24 cellular contexts compared by ENCODE assay signal in genomic region chr14:102867826-102868580, GRCh38. TPM values are rescaled to one million over a fixed set of nuclear protein-coding genes. Genes with fewer than 3 reads are reported as not detected.
DNase-seq lines count a peak whose midpoint lies in the region; ATAC-seq and TF ChIP-seq lines count a peak whose summit lies in the region.
"Had no signal": no experiment of that assay in that cellular context is flagged by ENCODE, and none has a peak within 500 bp of the region (broad histone marks: within the 10 kb centered on the region; RNA-seq: fewer than 3 reads in every experiment).

No MANE protein-coding gene starts in this region.

- H3K4me1 ChIP-seq in mucosa of rectum (ENCODE audit: control insufficient read depth in 2 of 2, insufficient read depth in 2 of 2, low read length in 2 of 2), result peaks cover 33 to 42% of the 10 kb centered on the region in 2 donors
- H3K4me1 ChIP-seq: BLaER1 had no signal

- H3K4me1 Mint-ChIP-seq in activated T-cell treated with anti-CD3 and anti-CD28 coated beads, Interleukin-2, amount 50 U/mL, for 72 hours (ENCODE audit: low read depth), result peaks cover 41% of the 10 kb centered on the region
- H3K4me1 Mint-ChIP-seq in central memory CD8-positive, alpha-beta T cell, result peaks cover 25% of the 10 kb centered on the region
- peaks cover 7% of the 10 kb centered on the region for H3K4me1 Mint-ChIP-seq in type B pancreatic cell (ENCODE audit: unreplicated experiment)

- no peak overlapping the region for H3K4me3 Mint-ChIP-seq in activated T-cell treated with anti-CD3 and anti-CD28 coated beads, Interleukin-2, amount 50 U/mL, for 72 hours
- no peak overlapping the region for H3K4me3 Mint-ChIP-seq in central memory CD8-positive, alpha-beta T cell
- no peak overlapping the region for H3K4me3 Mint-ChIP-seq in type B pancreatic cell
- H3K4me3 Mint-ChIP-seq: CD8-positive, alpha-beta T cell had no signal

- TF ChIP-seq CTCF in type B pancreatic cell (conservative IDR thresholded peaks at IDR 0.05), result no peak

- H3K27ac ChIP-seq in mucosa of rectum (ENCODE audit: low read depth in 2 of 2, low read length in 2 of 2), result peak overlapping the region; percentile 82 to 85
- H3K27ac ChIP-seq: BLaER1, HL-60, SK-N-MC had no signal

- H3K4me3 ChIP-seq in mucosa of rectum (ENCODE audit: low read length in 2 of 2), result peak overlapping the region; percentile 18 to 65
- H3K4me3 ChIP-seq: BLaER1, SK-N-MC had no signal

- peak overlapping the region; percentile 29 for H3K27ac Mint-ChIP-seq in activated T-cell treated with anti-CD3 and anti-CD28 coated beads, Interleukin-2, amount 50 U/mL, for 72 hours
- peak overlapping the region; percentile 37 for H3K27ac Mint-ChIP-seq in central memory CD8-positive, alpha-beta T cell (ENCODE audit: low read depth)
- peak overlapping the region; percentile 8 for H3K27ac Mint-ChIP-seq in type B pancreatic cell
- H3K27ac Mint-ChIP-seq: CD8-positive, alpha-beta T cell had no signal

- no peak for DNase-seq in activated T-cell treated with anti-CD3 and anti-CD28 coated beads, Interleukin-2, amount 50 U/mL, for 72 hours
- no peak for DNase-seq in activated T-cell treated with anti-CD3 and anti-CD28 coated beads for 4 hours
- no peak for DNase-seq in central memory CD8-positive, alpha-beta T cell (ENCODE audit: low spot score in 2 of 2)
- no peak for DNase-seq in type B pancreatic cell (ENCODE audit: extremely low spot score, unreplicated experiment)
- DNase-seq in DMS 273 treated with DMSO at 0.1 percent for 48 hours (lab: John Stamatoyannopoulos, UW), result no peak
- no peak for DNase-seq in KBM-7
- DNase-seq: CD8-positive, alpha-beta T cell; H7; MM.1S; NCI-H1092; NCI-H1436 treated with DMSO at 0.1 percent for 48 hours; NCI-H2029 treated with DMSO at 0.1 percent for 48 hours; NCI-H2171; NCI-H446 treated with DMSO at 0.1 percent for 48 hours; OCI-M1; SHP77 had no signal

- no peaks in the 10 kb centered on the region for H3K27me3 ChIP-seq in mucosa of rectum (ENCODE audit: control insufficient read depth in 2 of 2, insufficient read depth in 2 of 2, low read length in 2 of 2)
- H3K27me3 ChIP-seq: BLaER1 had no signal

- no peak for ATAC-seq in activated T-cell treated with anti-CD3 and anti-CD28 coated beads, Interleukin-2, amount 50 U/mL, for 72 hours (replicated peaks in 1 of 2)
- no peak for ATAC-seq in central memory CD8-positive, alpha-beta T cell (replicated peaks; ENCODE audit: extremely low read depth, poor library complexity, severe bottlenecking)
- ATAC-seq in GM21576 (IDR thresholded peaks at IDR 0.05; ENCODE audit: unreplicated experiment), result no peak
- ATAC-seq: CD8-positive, alpha-beta T cell had no signal

- H3K36me3 Mint-ChIP-seq in activated T-cell treated with anti-CD3 and anti-CD28 coated beads, Interleukin-2, amount 50 U/mL, for 72 hours (ENCODE audit: insufficient read depth in 2 of 2), result peaks cover 18 to 44% of the 10 kb centered on the region in 2 donors
- H3K36me3 Mint-ChIP-seq in central memory CD8-positive, alpha-beta T cell (ENCODE audit: insufficient read depth), result peaks cover 25% of the 10 kb centered on the region
- H3K36me3 Mint-ChIP-seq in type B pancreatic cell, result peaks cover 11% of the 10 kb centered on the region

- peak overlapping the region; percentile 26 to 41 for H3K9ac ChIP-seq in mucosa of rectum (ENCODE audit: low read depth in 1 of 2, low read length in 2 of 2)
- H3K9ac ChIP-seq: BLaER1 had no signal

- H3K36me3 ChIP-seq in mucosa of rectum (ENCODE audit: control insufficient read depth in 2 of 2, insufficient read depth in 2 of 2, low read length in 2 of 2), result peaks cover 14 to 18% of the 10 kb centered on the region in 2 donors

- H3K27me3 Mint-ChIP-seq in activated T-cell treated with anti-CD3 and anti-CD28 coated beads, Interleukin-2, amount 50 U/mL, for 72 hours (ENCODE audit: low read depth), result no peaks in the 10 kb centered on the region
- H3K27me3 Mint-ChIP-seq in central memory CD8-positive, alpha-beta T cell, result no peaks in the 10 kb centered on the region
- no peaks in the 10 kb centered on the region for H3K27me3 Mint-ChIP-seq in type B pancreatic cell

- H3K9me3 Mint-ChIP-seq in activated T-cell treated with anti-CD3 and anti-CD28 coated beads, Interleukin-2, amount 50 U/mL, for 72 hours, result no peaks in the 10 kb centered on the region
- H3K9me3 Mint-ChIP-seq in central memory CD8-positive, alpha-beta T cell, result no peaks in the 10 kb centered on the region
- no peaks in the 10 kb centered on the region for H3K9me3 Mint-ChIP-seq in type B pancreatic cell
- H3K9me3 Mint-ChIP-seq: CD8-positive, alpha-beta T cell had no signal

- in situ Hi-C loops in KBM-7 (cut with MboI; ENCODE audit: low pct_unique_long_range_greater_than_20kb, low sequenced_read_pairs), result no loop called here

- no peaks in the 10 kb centered on the region for H3K9me3 ChIP-seq in mucosa of rectum (ENCODE audit: control insufficient read depth in 2 of 2, low read length in 2 of 2)

RNA-seq across cellular contexts. Expression of gene AMN, which starts 54.5 kb away (rescaled TPM):
- 1 to 10 TPM; 3.2 to 3.9 TPM for total RNA-seq in activated T-cell treated with anti-CD3 and anti-CD28 coated beads, Interleukin-2, amount 50 U/mL, for 72 hours
- total RNA-seq in type B pancreatic cell (ENCODE audit: low replicate concordance), result 18.3 and 51.7 TPM in 2 replicates
- total RNA-seq: HT1080, LHCN-M2, RPMI7951 had no signal
